Comparison of ENCODE assay signal across 8 cellular contexts in genomic region chr13:113034451-113035208, GRCh38.
DNase-seq lines count a peak whose midpoint lies in the region; ATAC-seq, FAIRE-seq and TF ChIP-seq lines count a peak whose summit lies in the region.

No MANE protein-coding gene starts in this region.

- DNase-seq in AG10803 (ENCODE audit: low read depth) (peak; percentile 65), cerebellar nuclear complex (lab: John Stamatoyannopoulos, UW) (peak; percentile 15 to 57), HepG2 (ENCODE audit: low spot score) (peak; percentile 52), uterus (peak in 1 of 2 donors; percentile 55), KG1 (lab: John Stamatoyannopoulos, UW) (no peak), OCI-M2 (lab: John Stamatoyannopoulos, UW; ENCODE audit: unreplicated experiment) (no peak)

- H3K36me3 ChIP-seq in HepG2 (replicated peaks in 1 of 2; ENCODE audit: control insufficient read depth in 1 of 2, insufficient read depth in 2 of 2, low read length in 2 of 2) (peaks cover 7 to 14% of the 10 kb centered on the region in 2 experiments; a peak in 3 of 5 replicates), uterus (no peaks in the 10 kb centered on the region)

- no peaks in the 10 kb centered on the region for H3K79me2 ChIP-seq in HepG2 (ENCODE audit: insufficient read depth, low read length)

- no peak overlapping the region for H3K9ac ChIP-seq in HepG2 (ENCODE audit: insufficient read depth, low read depth, low read length)

- in situ Hi-C loops in HepG2 (cut with HindIII; ENCODE audit: extremely low pct_ligation_motif_present, low pct_unique_long_range_greater_than_20kb), result loop anchor here (5.0 kb wide), 1 partner anchor 88 kb away; the partner anchor contains the start of gene F10

- ATAC-seq in HepG2, result peak; percentile 82
- ATAC-seq in HG03571 (IDR thresholded peaks at IDR 0.05; ENCODE audit: unreplicated experiment), result no peak

- H3K27ac ChIP-seq in HepG2 (ENCODE audit: extremely low read length, insufficient read depth, low read length) (no peak overlapping the region), uterus (no peak overlapping the region)

- POLR2A ChIA-PET in HepG2 (lab: Yijun Ruan, JAX), result no interaction called here

- H2AFZ ChIP-seq in HepG2 (ENCODE audit: low read length), result no peak overlapping the region

- CTCF ChIA-PET in HepG2 (lab: Yijun Ruan, JAX; ENCODE audit: low intra/inter-chr PET ratio, low total read pairs), result interaction anchor here (1.2 to 1.8 kb wide), 3 partner anchors 89 to 186 kb away, joined by 4 to 15 read pairs (median 5); partner anchors contain the start of gene F10

- H3K4me1 ChIP-seq in HepG2 (ENCODE audit: insufficient read depth, low read length) (peaks cover 9% of the 10 kb centered on the region; the same call in 1 of the 2 replicates), uterus (no peaks in the 10 kb centered on the region)

- H3K4me3 ChIP-seq in AG10803 (ENCODE audit: low read length) (no peak overlapping the region), HepG2 (replicated peaks in 1 of 3; ENCODE audit: insufficient read depth in 1 of 3, low read depth in 2 of 3, low read length in 3 of 3) (peak overlapping the region in 1 of 3 experiments; percentile 36; a peak in 1 of 6 replicates), uterus (no peak overlapping the region)

- TF ChIP-seq POLR2A in HepG2 (IDR thresholded peaks at IDR 0.05; ENCODE audit: insufficient read depth in 1 of 2, low read depth in 2 of 2, low read length in 2 of 2) (no peak), uterus (IDR thresholded peaks at IDR 0.05) (no peak)

- H3K9me3 ChIP-seq in HepG2 (ENCODE audit: low read length), result no peaks in the 10 kb centered on the region
- no peaks in the 10 kb centered on the region for H3K9me3 ChIP-seq in uterus

- TF ChIP-seq EP300 in HepG2 (IDR thresholded peaks at IDR 0.05; ENCODE audit: low read depth in 2 of 2, low read length in 2 of 2) (0 out of 4 replicates have a peak, but pooled peaks of 1 of the 2 experiments have one; percentile 8), HepG2 (CRISPR knock-in tag; IDR thresholded peaks at IDR 0.05; ENCODE audit: borderline replicate concordance) (no peak)

- WGBS in HepG2 (ENCODE audit: low lambda C conversion rate), result 54% methylated on average over 32 of the region's 35 CpGs

- TF ChIP-seq RAD21 in HepG2 (CRISPR knock-in tag; IDR thresholded peaks at IDR 0.05), result peak; percentile 85

- intact Hi-C loops in HepG2 (cut with micrococcal nuclease; ENCODE audit: unreplicated experiment) (loop anchor here (1.0 to 2.0 kb wide), 2 partner anchors 89 to 186 kb away; no protein-coding TSS in a partner anchor), uterus (cut with DNase I; ENCODE audit: low total_unique reads) (no loop called here)

- FAIRE-seq in HepG2 (lab: Jason Lieb, UNC), result peak; percentile 66

- H3K27me3 ChIP-seq in HepG2 (ENCODE audit: control insufficient read depth in 1 of 2, insufficient read depth in 2 of 2, low read length in 2 of 2), result no peaks in the 10 kb centered on the region; a peak in 1 of 5 replicates
- no peaks in the 10 kb centered on the region for H3K27me3 ChIP-seq in uterus

- H4K20me1 ChIP-seq in HepG2 (ENCODE audit: insufficient read depth, low read length), result no peaks in the 10 kb centered on the region

- TF ChIP-seq CTCF in AG10803 (conservative IDR thresholded peaks at IDR 0.05; ENCODE audit: low read length), result peak; percentile 80
- TF ChIP-seq CTCF in LNCAP (IDR thresholded peaks at IDR 0.05), result peak; percentile 72
- peak; percentile 85 for TF ChIP-seq CTCF in HepG2 (CRISPR knock-in tag; IDR thresholded peaks at IDR 0.05)
- TF ChIP-seq CTCF in uterus (IDR thresholded peaks at IDR 0.05), result peak; percentile 37 to 63 (median 52)

- peak overlapping the region; percentile 18; the same call in 1 of the 2 replicates for H3K4me2 ChIP-seq in HepG2 (ENCODE audit: low read depth, low read length)

- BruUV-seq in HepG2 (replicated peaks; lab: Mats Ljungman, UMichigan), result no TSS peak

TF ChIP-seq in HepG2, 621 proteins besides CTCF, POLR2A, EP300 and RAD21 (continues in another document):
- TF ChIP-seq ZNF256 (CRISPR knock-in tag; conservative IDR thresholded peaks at IDR 0.05) (no peak), KAT2B (IDR thresholded peaks at IDR 0.05; ENCODE audit: borderline replicate concordance, low read depth, low read length) (no peak), ZNF777 (CRISPR knock-in tag; IDR thresholded peaks at IDR 0.05) (0 out of 2 replicates have a peak, but pooled peaks have one; percentile 21), ZNF484 (CRISPR knock-in tag; IDR thresholded peaks at IDR 0.05; ENCODE audit: borderline replicate concordance, low read depth) (no peak), ATF4 (CRISPR knock-in tag; IDR thresholded peaks at IDR 0.05) (no peak), GFI1 (CRISPR knock-in tag; IDR thresholded peaks at IDR 0.05; ENCODE audit: borderline replicate concordance) (no peak), NFRKB (IDR thresholded peaks at IDR 0.05) (no peak), MAX (IDR thresholded peaks at IDR 0.05) (peak; percentile 14; the same call in 1 of the 2 replicates), ZBED4 (CRISPR knock-in tag; IDR thresholded peaks at IDR 0.05; ENCODE audit: borderline replicate concordance) (no peak), SMC3 (IDR thresholded peaks at IDR 0.05; ENCODE audit: low read length) (peak; percentile 83), MTF2 (CRISPR knock-in tag; IDR thresholded peaks at IDR 0.05; ENCODE audit: borderline replicate concordance) (no peak), CSRNP1 (CRISPR knock-in tag; IDR thresholded peaks at IDR 0.05) (no peak), MED1 (CRISPR knock-in tag; IDR thresholded peaks at IDR 0.05) (peak; percentile 57), CEBPB (IDR thresholded peaks at IDR 0.05; ENCODE audit: borderline replicate concordance, low read depth, low read length) (0 out of 2 replicates have a peak, but pooled peaks have one; percentile 24), MEF2D (CRISPR knock-in tag; IDR thresholded peaks at IDR 0.05) (no peak)

Comparison
In these comparisons a context has a peak if more than half of its experiments do, and no peak if none do; other contexts are left out.
1. DNase-seq: peak in AG10803 (single experiment), cerebellar nuclear complex (2 of 2) and HepG2 (single experiment); none in KG1 (single experiment) and OCI-M2 (single experiment).
2. Peak in every context shown above with its lines, with median percentiles within 50 percentile points of each other: CTCF ChIP-seq.